In genomic region chr4:157195374-157195773, GRCh38 we compare ENCODE assay signal across 37 cellular contexts. TPM values are rescaled to one million over a fixed set of nuclear protein-coding genes. Genes with fewer than 3 reads are reported as not detected.
"Had no signal": no experiment of that assay in that cellular context is flagged by ENCODE, and none has a peak within 500 bp of the region (broad histone marks: within the 10 kb centered on the region; RNA-seq: fewer than 3 reads in every experiment).

No MANE protein-coding gene starts in this region.

- H3K36me3 Mint-ChIP-seq: activated naive CD4-positive, alpha-beta T cell treated with anti-CD3 and anti-CD28 coated beads, Interleukin-2, amount 10 ng/mL, durations not matched to agents 7 days and 5 days; activated naive CD4-positive, alpha-beta T cell treated with anti-CD3 and anti-CD28 coated beads, Interleukin-2, amount 50 U/mL, for 24 hours; activated naive CD4-positive, alpha-beta T cell treated with anti-CD3 and anti-CD28 coated beads, Interleukin-2, amount 50 U/mL, for 72 hours; activated naive CD8-positive, alpha-beta T cell; activated naive CD8-positive, alpha-beta T cell treated with anti-CD3 and anti-CD28 coated beads for 36 hours; activated naive CD8-positive, alpha-beta T cell treated with anti-CD3 and anti-CD28 coated beads, Interleukin-2, amount 10 ng/mL, durations not matched to agents 7 days and 5 days; brain had no signal

- ATAC-seq: activated naive CD4-positive, alpha-beta T cell treated with anti-CD3 and anti-CD28 coated beads, Interleukin-2, amount 50 U/mL, for 72 hours; activated naive CD8-positive, alpha-beta T cell treated with anti-CD3 and anti-CD28 coated beads, Interleukin-2, amount 50 U/mL, for 24 hours; activated T-cell treated with anti-CD3 and anti-CD28 coated beads, Interleukin-2, amount 50 U/mL, for 4 hours; activated T-cell treated with anti-CD3 and anti-CD28 coated beads, Interleukin-2, amount 50 U/mL, for 72 hours; activated T-helper 17 cell treated with anti-CD3 and anti-CD28 coated beads, Interleukin-2, amount 50 U/mL, for 72 hours; body of pancreas had no signal

- H3K27ac Mint-ChIP-seq: activated naive CD4-positive, alpha-beta T cell treated with anti-CD3 and anti-CD28 coated beads for 36 hours; activated naive CD4-positive, alpha-beta T cell treated with anti-CD3 and anti-CD28 coated beads, Interleukin-2, amount 10 ng/mL, durations not matched to agents 7 days and 5 days; activated naive CD4-positive, alpha-beta T cell treated with anti-CD3 and anti-CD28 coated beads, Interleukin-2, amount 50 U/mL, for 24 hours; activated naive CD4-positive, alpha-beta T cell treated with anti-CD3 and anti-CD28 coated beads, Interleukin-2, amount 50 U/mL, for 72 hours; activated naive CD8-positive, alpha-beta T cell; activated naive CD8-positive, alpha-beta T cell treated with anti-CD3 and anti-CD28 coated beads for 36 hours; activated naive CD8-positive, alpha-beta T cell treated with anti-CD3 and anti-CD28 coated beads, Interleukin-2, amount 10 ng/mL, durations not matched to agents 7 days and 5 days; activated naive CD8-positive, alpha-beta T cell treated with anti-CD3 and anti-CD28 coated beads, Interleukin-2, amount 50 U/mL, for 24 hours; activated T-cell treated with anti-CD3 and anti-CD28 coated beads, Interleukin-2, amount 50 U/mL, for 24 hours; activated T-cell treated with anti-CD3 and anti-CD28 coated beads, Interleukin-2, amount 50 U/mL, for 72 hours; activated T-helper 1 cell treated with anti-CD3 and anti-CD28 coated beads, Interleukin-12 subunit alpha, Interleukin-12 subunit beta, Interleukin-2, Interleukin-4 antibody, amounts not matched to agents 30 ng/mL and 10 ng/mL and 1 ng/mL, durations not matched to agents 14 hours and 24 hours and 36 hours; activated T-helper 17 cell treated with anti-CD3 and anti-CD28 coated beads, Interleukin-2, amount 50 U/mL, for 72 hours; activated T-helper 2 cell treated with anti-CD3 and anti-CD28 coated beads, Interferon-gamma antibody, Interleukin-2, Interleukin-4, amounts not matched to agents 10 μg/mL and 5 μg/mL and 100 μg/mL, durations not matched to agents 14 hours and 24 hours and 36 hours; brain had no signal

- H3K4me3 ChIP-seq: adrenal gland, ascending aorta, body of pancreas, breast epithelium, cardiac muscle cell had no signal

- H3K27ac ChIP-seq: adrenal gland, ascending aorta, body of pancreas, brain microvascular endothelial cell, breast epithelium, cardiac muscle cell had no signal

- H3K9me3 Mint-ChIP-seq: activated naive CD4-positive, alpha-beta T cell treated with anti-CD3 and anti-CD28 coated beads for 36 hours; activated naive CD4-positive, alpha-beta T cell treated with anti-CD3 and anti-CD28 coated beads, Interleukin-2, amount 50 U/mL, for 24 hours; activated naive CD8-positive, alpha-beta T cell treated with anti-CD3 and anti-CD28 coated beads for 36 hours; activated naive CD8-positive, alpha-beta T cell treated with anti-CD3 and anti-CD28 coated beads, Interleukin-2, amount 10 ng/mL, durations not matched to agents 7 days and 5 days; activated naive CD8-positive, alpha-beta T cell treated with anti-CD3 and anti-CD28 coated beads, Interleukin-2, amount 50 U/mL, for 24 hours; activated T-cell treated with anti-CD3 and anti-CD28 coated beads, Interleukin-2, amount 50 U/mL, for 72 hours; activated T-helper 1 cell treated with anti-CD3 and anti-CD28 coated beads, Interleukin-12 subunit alpha, Interleukin-12 subunit beta, Interleukin-2, Interleukin-4 antibody, amounts not matched to agents 30 ng/mL and 10 ng/mL and 1 ng/mL, durations not matched to agents 14 hours and 24 hours and 36 hours; activated T-helper 2 cell treated with anti-CD3 and anti-CD28 coated beads, Interferon-gamma antibody, Interleukin-2, Interleukin-4, amounts not matched to agents 10 μg/mL and 5 μg/mL and 100 μg/mL, durations not matched to agents 14 hours and 24 hours and 36 hours had no signal

- H3K27me3 ChIP-seq: adrenal gland, ascending aorta, body of pancreas, brain microvascular endothelial cell, breast epithelium, cardiac muscle cell had no signal

- H3K4me3 Mint-ChIP-seq: activated naive CD4-positive, alpha-beta T cell treated with anti-CD3 and anti-CD28 coated beads for 36 hours; activated naive CD4-positive, alpha-beta T cell treated with anti-CD3 and anti-CD28 coated beads, Interleukin-2, amount 10 ng/mL, durations not matched to agents 7 days and 5 days; activated naive CD4-positive, alpha-beta T cell treated with anti-CD3 and anti-CD28 coated beads, Interleukin-2, amount 50 U/mL, for 24 hours; activated naive CD8-positive, alpha-beta T cell; activated naive CD8-positive, alpha-beta T cell treated with anti-CD3 and anti-CD28 coated beads for 36 hours; activated naive CD8-positive, alpha-beta T cell treated with anti-CD3 and anti-CD28 coated beads, Interleukin-2, amount 10 ng/mL, durations not matched to agents 7 days and 5 days; activated naive CD8-positive, alpha-beta T cell treated with anti-CD3 and anti-CD28 coated beads, Interleukin-2, amount 50 U/mL, for 24 hours; activated T-cell treated with anti-CD3 and anti-CD28 coated beads, Interleukin-2, amount 50 U/mL, for 24 hours; activated T-cell treated with anti-CD3 and anti-CD28 coated beads, Interleukin-2, amount 50 U/mL, for 4 hours; activated T-cell treated with anti-CD3 and anti-CD28 coated beads, Interleukin-2, amount 50 U/mL, for 72 hours; activated T-helper 1 cell treated with anti-CD3 and anti-CD28 coated beads, Interleukin-12 subunit alpha, Interleukin-12 subunit beta, Interleukin-2, Interleukin-4 antibody, amounts not matched to agents 30 ng/mL and 10 ng/mL and 1 ng/mL, durations not matched to agents 14 hours and 24 hours and 36 hours; activated T-helper 17 cell treated with anti-CD3 and anti-CD28 coated beads, Interleukin-2, amount 50 U/mL, for 72 hours; brain; central memory CD8-positive, alpha-beta T cell had no signal

- DNase-seq: activated effector memory CD4-positive, alpha-beta T cell treated with anti-CD3 and anti-CD28 coated beads, Interleukin-2, amount 50 U/mL, for 16 hours; activated effector memory CD4-positive, alpha-beta T cell treated with Interleukin-2 at 50 U/mL for 16 hours; activated gamma-delta T cell; activated gamma-delta T cell treated with Interleukin-2 at 50 U/mL for 16 hours; activated naive CD4-positive, alpha-beta T cell; activated naive CD4-positive, alpha-beta T cell treated with anti-CD3 and anti-CD28 coated beads for 36 hours; activated naive CD4-positive, alpha-beta T cell treated with anti-CD3 and anti-CD28 coated beads, Interleukin-2, amount 10 ng/mL, durations not matched to agents 7 days and 5 days; activated naive CD4-positive, alpha-beta T cell treated with anti-CD3 and anti-CD28 coated beads, Interleukin-2, amount 50 U/mL, for 16 hours; activated naive CD4-positive, alpha-beta T cell treated with Interleukin-2 at 50 U/mL for 16 hours; activated naive CD8-positive, alpha-beta T cell treated with anti-CD3 and anti-CD28 coated beads for 36 hours; activated naive CD8-positive, alpha-beta T cell treated with anti-CD3 and anti-CD28 coated beads, Interleukin-2, amount 10 ng/mL, durations not matched to agents 7 days and 5 days; activated naive CD8-positive, alpha-beta T cell treated with anti-CD3 and anti-CD28 coated beads, Interleukin-2, amount 50 U/mL, for 24 hours; activated T-cell treated with anti-CD3 and anti-CD28 coated beads, Interleukin-2, amount 50 U/mL, for 24 hours; activated T-cell treated with anti-CD3 and anti-CD28 coated beads, Interleukin-2, amount 50 U/mL, for 4 hours; activated T-cell treated with anti-CD3 and anti-CD28 coated beads, Interleukin-2, amount 50 U/mL, for 48 hours; activated T-cell treated with anti-CD3 and anti-CD28 coated beads, Interleukin-2, amount 50 U/mL, for 72 hours; adrenal gland; amniotic stem cell; amygdala; anterior cingulate cortex; aorta; body of pancreas; brain microvascular endothelial cell; caudate nucleus; central memory CD4-positive, alpha-beta T cell; cerebellar nuclear complex had no signal

- H3K9me3 ChIP-seq: adrenal gland, ascending aorta, body of pancreas, breast epithelium had no signal

- H3K36me3 ChIP-seq: adrenal gland, ascending aorta, brain microvascular endothelial cell, breast epithelium, cardiac muscle cell had no signal

- H3K4me1 ChIP-seq: adrenal gland, ascending aorta, body of pancreas, breast epithelium had no signal

- H3K27me3 Mint-ChIP-seq: activated naive CD4-positive, alpha-beta T cell treated with anti-CD3 and anti-CD28 coated beads, Interleukin-2, amount 10 ng/mL, durations not matched to agents 7 days and 5 days; activated naive CD4-positive, alpha-beta T cell treated with anti-CD3 and anti-CD28 coated beads, Interleukin-2, amount 50 U/mL, for 24 hours; activated naive CD8-positive, alpha-beta T cell; activated naive CD8-positive, alpha-beta T cell treated with anti-CD3 and anti-CD28 coated beads for 36 hours; activated naive CD8-positive, alpha-beta T cell treated with anti-CD3 and anti-CD28 coated beads, Interleukin-2, amount 10 ng/mL, durations not matched to agents 7 days and 5 days; activated naive CD8-positive, alpha-beta T cell treated with anti-CD3 and anti-CD28 coated beads, Interleukin-2, amount 50 U/mL, for 24 hours; activated T-cell treated with anti-CD3 and anti-CD28 coated beads, Interleukin-2, amount 50 U/mL, for 24 hours; activated T-helper 17 cell treated with anti-CD3 and anti-CD28 coated beads, Interleukin-2, amount 50 U/mL, for 72 hours; brain; central memory CD8-positive, alpha-beta T cell had no signal

- H3K4me1 Mint-ChIP-seq: activated naive CD4-positive, alpha-beta T cell treated with anti-CD3 and anti-CD28 coated beads, Interleukin-2, amount 10 ng/mL, durations not matched to agents 7 days and 5 days; activated naive CD4-positive, alpha-beta T cell treated with anti-CD3 and anti-CD28 coated beads, Interleukin-2, amount 50 U/mL, for 24 hours; activated naive CD8-positive, alpha-beta T cell treated with anti-CD3 and anti-CD28 coated beads for 36 hours; activated naive CD8-positive, alpha-beta T cell treated with anti-CD3 and anti-CD28 coated beads, Interleukin-2, amount 10 ng/mL, durations not matched to agents 7 days and 5 days; activated naive CD8-positive, alpha-beta T cell treated with anti-CD3 and anti-CD28 coated beads, Interleukin-2, amount 50 U/mL, for 24 hours; activated T-helper 17 cell treated with anti-CD3 and anti-CD28 coated beads, Interleukin-2, amount 50 U/mL, for 72 hours; brain; central memory CD8-positive, alpha-beta T cell had no signal

RNA-seq across cellular contexts. Expression of gene GRIA2, which starts 25.2 kb away (rescaled TPM):
- polyA plus RNA-seq: cardiac muscle cell had no signal
